In genomic region chr3:16834753-16835152, GRCh38 we compare ENCODE assay signal across 26 cellular contexts.
"Had no signal": no experiment of that assay in that cellular context is flagged by ENCODE, and none has a peak within 500 bp of the region (broad histone marks: within the 10 kb centered on the region; RNA-seq: fewer than 3 reads in every experiment).

No MANE protein-coding gene starts in this region.

- H3K36me3 Mint-ChIP-seq: activated naive CD4-positive, alpha-beta T cell treated with anti-CD3 and anti-CD28 coated beads, Interleukin-2, amount 50 U/mL, for 24 hours had no signal

- DNase-seq: activated B cell treated with CpG ODN at 0.5 μM for 24 hours; activated CD4-positive, alpha-beta T cell treated with anti-CD3 and anti-CD28 coated beads for 4 hours; activated CD4-positive, CD25-positive, alpha-beta regulatory T cell treated with anti-CD3 and anti-CD28 coated beads, Interleukin-2, amount 50 U/mL, for 72 hours; activated CD8-positive, alpha-beta T cell treated with anti-CD3 and anti-CD28 coated beads for 36 hours; activated gamma-delta T cell; activated naive CD4-positive, alpha-beta T cell treated with Interleukin-2 at 50 U/mL for 16 hours; activated T-cell treated with anti-CD3 and anti-CD28 coated beads, Interleukin-2, amount 50 U/mL, for 1 hour; adrenal gland; caudate nucleus; NCI-H1105; NCI-H1417 treated with DMSO at 0.1 percent for 48 hours; NCI-H187 treated with DMSO at 0.1 percent for 48 hours; NCI-H345; NCI-H524 treated with DMSO at 0.1 percent for 48 hours; NK-92 treated with Interleukin-12 subunit alpha and Interleukin-12 subunit beta, amount 100 ng/mL, for 24 hours; PC-3; Peyer's patch; RPMI8226; SW 1271; T-helper 1 cell; T-helper 2 cell; T-helper 9 cell had no signal

- H3K27ac Mint-ChIP-seq: activated B cell treated with CpG ODN at 0.5 μM for 24 hours; activated CD8-positive, alpha-beta T cell treated with anti-CD3 and anti-CD28 coated beads for 36 hours; activated naive CD4-positive, alpha-beta T cell treated with anti-CD3 and anti-CD28 coated beads, Interleukin-2, amount 50 U/mL, for 24 hours; activated T-helper 2 cell treated with anti-CD3 and anti-CD28 coated beads, Interferon-gamma antibody, Interleukin-2, Interleukin-4, amounts not matched to agents 10 μg/mL and 5 μg/mL and 100 μg/mL, durations not matched to agents 14 hours and 24 hours and 36 hours had no signal

- H3K4me3 Mint-ChIP-seq: activated B cell treated with CpG ODN at 0.5 μM for 24 hours; activated CD8-positive, alpha-beta T cell treated with anti-CD3 and anti-CD28 coated beads for 36 hours; activated naive CD4-positive, alpha-beta T cell treated with anti-CD3 and anti-CD28 coated beads, Interleukin-2, amount 50 U/mL, for 24 hours had no signal

- H3K9me3 Mint-ChIP-seq: activated B cell treated with CpG ODN at 0.5 μM for 24 hours; activated CD8-positive, alpha-beta T cell treated with anti-CD3 and anti-CD28 coated beads for 36 hours; activated naive CD4-positive, alpha-beta T cell treated with anti-CD3 and anti-CD28 coated beads, Interleukin-2, amount 50 U/mL, for 24 hours; activated T-helper 2 cell treated with anti-CD3 and anti-CD28 coated beads, Interferon-gamma antibody, Interleukin-2, Interleukin-4, amounts not matched to agents 10 μg/mL and 5 μg/mL and 100 μg/mL, durations not matched to agents 14 hours and 24 hours and 36 hours had no signal

- H3K27me3 Mint-ChIP-seq: activated B cell treated with CpG ODN at 0.5 μM for 24 hours; activated CD8-positive, alpha-beta T cell treated with anti-CD3 and anti-CD28 coated beads for 36 hours; activated naive CD4-positive, alpha-beta T cell treated with anti-CD3 and anti-CD28 coated beads, Interleukin-2, amount 50 U/mL, for 24 hours had no signal

- ATAC-seq: activated CD8-positive, alpha-beta T cell treated with anti-CD3 and anti-CD28 coated beads for 36 hours; body of pancreas; K562; PC-3 had no signal
